ENCODE assay signal across 2 cellular contexts in the genomic region with DNA sequence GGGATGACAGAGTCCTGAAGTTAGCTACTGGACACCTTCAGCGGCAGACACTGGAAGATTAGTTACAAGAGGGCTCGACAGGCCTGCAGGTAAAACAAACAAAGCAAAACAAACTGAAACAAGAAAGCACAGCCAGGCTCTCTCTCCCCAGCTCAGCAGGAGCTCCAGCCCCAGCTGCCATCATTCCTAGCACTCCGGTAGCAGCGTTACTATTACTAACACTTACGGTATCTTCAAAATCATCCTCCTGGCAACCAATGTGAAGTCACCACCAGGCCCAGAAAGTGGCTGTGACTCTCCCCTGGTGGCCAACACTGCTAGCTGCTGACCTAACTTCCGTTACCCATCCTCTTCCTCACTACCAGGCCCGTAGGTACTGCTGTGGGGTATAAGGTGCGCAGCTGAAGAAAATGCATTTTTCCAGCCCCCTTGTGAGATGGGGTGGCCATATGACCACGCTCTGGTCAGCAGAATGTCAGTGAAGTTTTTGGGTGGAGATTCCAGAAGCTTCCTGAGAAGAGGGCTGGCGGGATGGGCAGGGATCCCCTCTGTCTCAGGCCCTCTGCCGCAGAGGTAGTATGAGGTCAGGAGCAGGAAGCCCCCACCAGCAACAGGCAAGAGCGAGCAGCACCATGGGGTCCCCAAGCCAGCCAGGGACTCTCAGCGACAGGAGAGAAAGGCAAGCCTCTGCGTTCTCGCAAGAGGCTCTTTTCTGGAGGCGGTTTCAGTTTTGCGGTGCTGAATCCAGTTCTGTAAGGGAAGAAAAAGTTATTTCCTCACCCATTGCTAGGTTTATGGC.
TF ChIP-seq lines count a peak whose summit lies in the region.

No MANE protein-coding gene starts in this region.

TF ChIP-seq in HepG2, 621 proteins besides CTCF, POLR2A, EP300 and RAD21:
- no peak for TF ChIP-seq TAF15 (IDR thresholded peaks at IDR 0.05; ENCODE audit: low read depth, low read length, poor library complexity, severe bottlenecking)

TF ChIP-seq in H1, 55 proteins besides CTCF, POLR2A, EP300 and RAD21:
- TF ChIP-seq SIN3A (conservative IDR thresholded peaks at IDR 0.05 in 1 of 2, IDR thresholded peaks at IDR 0.05 in 1 of 2; ENCODE audit: low read depth in 1 of 2, low read length in 2 of 2) (no peak), POLR2AphosphoS5 (IDR thresholded peaks at IDR 0.05; ENCODE audit: low read depth, low read length) (no peak), KDM4A (IDR thresholded peaks at IDR 0.05; ENCODE audit: low read depth, low read length, severe bottlenecking) (no peak), EGR1 (IDR thresholded peaks at IDR 0.05; ENCODE audit: borderline replicate concordance, low read depth, low read length) (no peak), SRF (IDR thresholded peaks at IDR 0.05; ENCODE audit: low read depth, low read length) (no peak), NRF1 (IDR thresholded peaks at IDR 0.05; ENCODE audit: low read depth, low read length) (no peak), SP4 (IDR thresholded peaks at IDR 0.05; ENCODE audit: low read length) (no peak)
TF ChIP-seq in H1: peak in this region for 0.
